Comparison of ENCODE assay signal across 8 cellular contexts in genomic region chr1:58785424-58786058, GRCh38.
DNase-seq lines count a peak whose midpoint lies in the region; ATAC-seq and TF ChIP-seq lines count a peak whose summit lies in the region.

No MANE protein-coding gene starts in this region.

- peaks cover 24% of the 10 kb centered on the region for H3K4me1 Mint-ChIP-seq in dendritic cell treated with granulocyte-macrophage colony-stimulating factor and Interleukin-4, amounts not matched to agents 40 ng/mL and 50 ng/mL, for 4 days (ENCODE audit: low read depth)
- H3K4me1 Mint-ChIP-seq in memory B cell: peaks cover 18% of the 10 kb centered on the region
- H3K4me1 Mint-ChIP-seq in stimulated activated naive CD8-positive, alpha-beta T cell treated with anti-CD3 and anti-CD28 coated beads, Interleukin-15, Interleukin-2, amounts not matched to agents 100 ng/mL and 50 ng/mL, for 24 hours (ENCODE audit: low read depth): peaks cover 27% of the 10 kb centered on the region

- H3K4me3 ChIP-seq in WERI-Rb-1 (ENCODE audit: low read depth, low read length): peak overlapping the region; percentile 72

- peak overlapping the region; percentile 97 for H3K27ac Mint-ChIP-seq in dendritic cell treated with granulocyte-macrophage colony-stimulating factor and Interleukin-4, amounts not matched to agents 40 ng/mL and 50 ng/mL, for 4 days
- peak overlapping the region; percentile 95 for H3K27ac Mint-ChIP-seq in memory B cell
- peak overlapping the region; percentile 89 for H3K27ac Mint-ChIP-seq in stimulated activated naive CD8-positive, alpha-beta T cell treated with anti-CD3 and anti-CD28 coated beads, Interleukin-15, Interleukin-2, amounts not matched to agents 100 ng/mL and 50 ng/mL, for 24 hours

- H3K9me3 ChIP-seq in WERI-Rb-1 (ENCODE audit: severe bottlenecking): no peaks in the 10 kb centered on the region

- peaks cover 27% of the 10 kb centered on the region for H3K36me3 ChIP-seq in WERI-Rb-1

- ATAC-seq in memory B cell (ENCODE audit: low read depth) (no peak), HG03039 (IDR thresholded peaks at IDR 0.05; ENCODE audit: unreplicated experiment) (no peak)

- peak overlapping the region; percentile 99 for H3K4me3 Mint-ChIP-seq in dendritic cell treated with granulocyte-macrophage colony-stimulating factor and Interleukin-4, amounts not matched to agents 40 ng/mL and 50 ng/mL, for 4 days
- peak overlapping the region; percentile 78 for H3K4me3 Mint-ChIP-seq in memory B cell
- H3K4me3 Mint-ChIP-seq in stimulated activated naive CD8-positive, alpha-beta T cell treated with anti-CD3 and anti-CD28 coated beads, Interleukin-15, Interleukin-2, amounts not matched to agents 100 ng/mL and 50 ng/mL, for 24 hours: peak overlapping the region; percentile 88

- peaks cover 37% of the 10 kb centered on the region for H3K36me3 Mint-ChIP-seq in dendritic cell treated with granulocyte-macrophage colony-stimulating factor and Interleukin-4, amounts not matched to agents 40 ng/mL and 50 ng/mL, for 4 days (ENCODE audit: low read depth)
- peaks cover 20% of the 10 kb centered on the region for H3K36me3 Mint-ChIP-seq in memory B cell
- H3K36me3 Mint-ChIP-seq in stimulated activated naive CD8-positive, alpha-beta T cell treated with anti-CD3 and anti-CD28 coated beads, Interleukin-15, Interleukin-2, amounts not matched to agents 100 ng/mL and 50 ng/mL, for 24 hours (ENCODE audit: low read depth): peaks cover 35% of the 10 kb centered on the region

- H3K9me3 Mint-ChIP-seq in dendritic cell treated with granulocyte-macrophage colony-stimulating factor and Interleukin-4, amounts not matched to agents 40 ng/mL and 50 ng/mL, for 4 days: peaks cover 14% of the 10 kb centered on the region
- H3K9me3 Mint-ChIP-seq in memory B cell: peaks cover 6% of the 10 kb centered on the region
- peaks cover 15% of the 10 kb centered on the region for H3K9me3 Mint-ChIP-seq in stimulated activated naive CD8-positive, alpha-beta T cell treated with anti-CD3 and anti-CD28 coated beads, Interleukin-15, Interleukin-2, amounts not matched to agents 100 ng/mL and 50 ng/mL, for 24 hours

- H3K27ac ChIP-seq in WERI-Rb-1: peak overlapping the region; percentile 96

- H3K27me3 Mint-ChIP-seq in dendritic cell treated with granulocyte-macrophage colony-stimulating factor and Interleukin-4, amounts not matched to agents 40 ng/mL and 50 ng/mL, for 4 days: peaks cover 7% of the 10 kb centered on the region
- H3K27me3 Mint-ChIP-seq in memory B cell: no peaks in the 10 kb centered on the region
- peaks cover 3% of the 10 kb centered on the region for H3K27me3 Mint-ChIP-seq in stimulated activated naive CD8-positive, alpha-beta T cell treated with anti-CD3 and anti-CD28 coated beads, Interleukin-15, Interleukin-2, amounts not matched to agents 100 ng/mL and 50 ng/mL, for 24 hours

- no peak for TF ChIP-seq CTCF in WERI-Rb-1 (IDR thresholded peaks at IDR 0.05; ENCODE audit: low read depth, low read length)

- DNase-seq in DMS153 (lab: John Stamatoyannopoulos, UW) (peak; percentile 84), NCI-H1417 treated with DMSO at 0.1 percent for 48 hours (lab: John Stamatoyannopoulos, UW) (peak; percentile 39), WERI-Rb-1 (no peak), memory B cell (ENCODE audit: low spot score in 2 of 2) (peak in 1 of 2 donors; percentile 64), ecto neural progenitor cell (ENCODE audit: low spot score) (no peak)

- no peaks in the 10 kb centered on the region for H3K27me3 ChIP-seq in WERI-Rb-1 (ENCODE audit: insufficient read depth, low read depth, severe bottlenecking)

- intact Hi-C loops in dendritic cell treated with granulocyte-macrophage colony-stimulating factor and Interleukin-4, amounts not matched to agents 40 ng/mL and 50 ng/mL, for 4 days (cut with micrococcal nuclease): loop anchor here (2.0 kb wide), 1 partner anchor 31 kb away; no protein-coding TSS in a partner anchor

Comparison
In these comparisons a context has a peak if more than half of its experiments do, and no peak if none do; other contexts are left out.
1. DNase-seq: peak in DMS153 (single experiment) and NCI-H1417 treated with DMSO at 0.1 percent for 48 hours (single experiment); none in WERI-Rb-1 (single experiment) and ecto neural progenitor cell (single experiment).
2. Peak in every context shown above with its lines, with median percentiles within 50 percentile points of each other: H3K27ac Mint-ChIP-seq and H3K4me3 Mint-ChIP-seq.